ENCODE assay signal across 8 cellular contexts in the genomic region with DNA sequence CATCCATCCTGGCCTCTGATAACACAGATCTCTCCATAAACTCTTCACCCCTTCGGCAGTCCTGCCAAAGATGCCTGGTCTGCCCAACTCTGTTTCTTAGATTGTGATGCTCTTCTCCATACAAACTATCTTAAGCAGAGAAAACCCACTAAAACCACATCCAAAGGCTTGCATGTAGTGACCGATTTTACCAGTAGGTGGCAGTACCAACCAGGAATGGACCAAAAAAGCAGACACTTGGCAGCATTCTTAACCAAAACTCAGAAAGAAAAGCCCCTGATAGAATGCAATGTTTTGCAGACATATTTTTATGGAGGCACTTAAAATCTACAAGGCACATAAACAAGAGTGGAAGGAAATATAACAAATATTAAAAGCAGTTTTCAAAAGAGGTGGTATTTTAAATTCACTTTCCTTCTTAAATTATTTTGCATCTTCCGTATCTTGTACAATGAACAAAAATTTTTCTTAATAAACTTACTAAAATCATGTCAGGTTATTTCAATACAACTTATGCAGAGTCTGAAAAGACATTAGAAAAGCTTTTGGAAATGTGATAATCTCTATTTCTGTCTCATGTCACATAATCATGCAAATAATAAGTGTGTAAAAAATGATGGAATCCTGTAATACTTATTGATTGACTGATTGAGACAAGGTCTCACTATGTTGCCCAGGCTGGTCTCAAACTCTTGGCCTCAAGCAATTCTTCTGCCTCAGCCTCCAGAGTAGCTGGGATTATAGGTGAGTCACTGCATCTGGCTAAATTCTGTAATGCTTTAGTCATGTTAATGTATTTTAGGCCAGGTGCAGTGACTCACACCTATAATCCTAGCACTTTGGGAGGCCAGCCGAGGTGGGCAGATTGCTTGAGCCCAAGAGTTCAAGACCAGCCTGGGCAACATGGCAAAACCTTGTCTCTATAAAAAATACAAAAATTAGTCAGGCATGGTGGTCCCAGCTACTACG. TPM values are rescaled to one million over a fixed set of nuclear protein-coding genes. Genes with fewer than 3 reads are reported as not detected.
DNase-seq lines count a peak whose midpoint lies in the region; ATAC-seq and TF ChIP-seq lines count a peak whose summit lies in the region.

No MANE protein-coding gene starts in this region.

- no peak overlapping the region for H3K4me3 ChIP-seq in cardiac muscle cell

- H3K4me1 ChIP-seq in cardiac muscle cell (ENCODE audit: low read depth): no peaks in the 10 kb centered on the region

- ATAC-seq in Right ventricle myocardium inferior: no peak
- no peak for ATAC-seq in HG02981 (IDR thresholded peaks at IDR 0.05; ENCODE audit: unreplicated experiment)

- H3K27ac ChIP-seq in cardiac muscle cell: no peak overlapping the region

- intact Hi-C loops in Right ventricle myocardium inferior (cut with DNase I): loop anchor here (1.0 to 10.0 kb wide), 3 partner anchors 30 to 170 kb away; partner anchors contain the start of gene LRP11

- H3K27me3 ChIP-seq in cardiac muscle cell: no peaks in the 10 kb centered on the region

- H3K36me3 ChIP-seq in cardiac muscle cell: no peaks in the 10 kb centered on the region

- peak; percentile 89 for TF ChIP-seq CTCF in cardiac muscle cell (IDR thresholded peaks at IDR 0.05; ENCODE audit: low read depth, low read length)

- no peaks in the 10 kb centered on the region for H3K9me3 ChIP-seq in cardiac muscle cell (ENCODE audit: low read depth)

- DNase-seq in cardiac muscle cell (ENCODE audit: low read depth in 1 of 2, low spot score in 1 of 2): peak; percentile 62 to 82
- no peak for DNase-seq in Right ventricle myocardium inferior (ENCODE audit: missing footprints)
- peak; percentile 9 for DNase-seq in NCI-H446 treated with DMSO at 0.1 percent for 48 hours (lab: John Stamatoyannopoulos, UW)
- peak; percentile 66 to 75 for DNase-seq in activated CD4-positive, alpha-beta T cell treated with anti-CD3 and anti-CD28 coated beads, Interleukin-2, amount 50 U/mL, for 4 hours
- DNase-seq in dermis microvascular lymphatic vessel endothelial cell (ENCODE audit: low read depth in 2 of 2): peak; percentile 48 to 67
- peak; percentile 88 for DNase-seq in medulla oblongata (ENCODE audit: extremely low spot score)
- DNase-seq in stimulated activated CD8-positive, alpha-beta memory T cell treated with anti-CD3 and anti-CD28 coated beads, Interleukin-2, amount 100 ng/mL, for 48 hours (ENCODE audit: low read depth in 2 of 2): peak; percentile 38 to 59

RNA-seq across cellular contexts. Expression of gene LRP11, which starts 29.4 kb away (rescaled TPM):
- total RNA-seq in cardiac muscle cell (11.3 and 11.9 TPM in 2 replicates), Right ventricle myocardium inferior (21.5 TPM), dermis microvascular lymphatic vessel endothelial cell (5.9 and 7.1 TPM in 2 replicates)
- polyA plus RNA-seq in cardiac muscle cell: 10.8 and 17.7 TPM in 2 replicates
